ENCODE assay signal across 15 cellular contexts in the genomic region with DNA sequence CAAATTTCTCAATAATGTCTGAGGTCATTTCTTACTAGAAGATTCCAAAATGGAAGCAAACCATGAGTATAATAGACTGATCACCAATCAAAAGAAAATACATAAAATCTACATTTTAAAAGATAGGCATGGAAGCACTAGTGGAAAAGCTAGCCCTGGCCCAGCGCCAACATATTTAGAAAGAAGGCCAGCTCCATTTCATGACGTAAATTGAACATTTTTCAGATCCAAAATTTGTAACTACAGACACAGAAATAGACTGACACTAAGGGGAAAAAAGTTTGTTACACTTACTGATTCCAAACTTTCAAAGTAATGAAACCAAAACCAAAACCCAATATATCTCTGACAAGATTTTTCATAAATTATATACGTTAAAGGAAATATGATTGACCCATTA.
"Had no signal": no experiment of that assay in that cellular context is flagged by ENCODE, and none has a peak within 500 bp of the region (broad histone marks: within the 10 kb centered on the region; RNA-seq: fewer than 3 reads in every experiment).

No MANE protein-coding gene starts in this region.

- H3K9me3 ChIP-seq: gastroesophageal sphincter, vagina had no signal

- H3K36me3 ChIP-seq: cardiac muscle cell, gastroesophageal sphincter, vagina had no signal

- ATAC-seq: activated CD4-positive, alpha-beta T cell treated with anti-CD3 and anti-CD28 coated beads for 36 hours; activated CD8-positive, alpha-beta T cell treated with anti-CD3 and anti-CD28 coated beads for 36 hours; activated T-cell treated with anti-CD3 and anti-CD28 coated beads, Interleukin-2, amount 50 U/mL, for 4 hours; esophagus mucosa; gastroesophageal sphincter; left lobe of liver; naive thymus-derived CD8-positive, alpha-beta T cell; T-helper 17 cell had no signal

- H3K4me3 ChIP-seq: cardiac muscle cell, gastroesophageal sphincter, hepatocyte, vagina had no signal

- H3K27me3 ChIP-seq: cardiac muscle cell, gastroesophageal sphincter, hepatocyte, vagina had no signal

- DNase-seq: activated CD4-positive, alpha-beta T cell treated with anti-CD3 and anti-CD28 coated beads for 36 hours; activated CD8-positive, alpha-beta T cell treated with anti-CD3 and anti-CD28 coated beads for 36 hours; activated effector memory CD4-positive, alpha-beta T cell treated with Interleukin-2 at 50 U/mL for 16 hours; activated naive CD4-positive, alpha-beta T cell treated with anti-CD3 and anti-CD28 coated beads, Interleukin-2, amount 50 U/mL, for 16 hours; activated T-cell treated with anti-CD3 and anti-CD28 coated beads, Interleukin-2, amount 50 U/mL, for 4 hours; islet precursor cell; naive thymus-derived CD8-positive, alpha-beta T cell; stimulated activated CD4-positive, alpha-beta T cell treated with anti-CD3 and anti-CD28 coated beads, Interleukin-1b, Interleukin-23, amount 100 ng/mL, for 48 hours; T-helper 17 cell had no signal

- H3K27ac ChIP-seq: cardiac muscle cell, hepatocyte, vagina had no signal

- H3K4me1 ChIP-seq: gastroesophageal sphincter, vagina had no signal
